ENCODE assay signal across 12 cellular contexts in the genomic region with DNA sequence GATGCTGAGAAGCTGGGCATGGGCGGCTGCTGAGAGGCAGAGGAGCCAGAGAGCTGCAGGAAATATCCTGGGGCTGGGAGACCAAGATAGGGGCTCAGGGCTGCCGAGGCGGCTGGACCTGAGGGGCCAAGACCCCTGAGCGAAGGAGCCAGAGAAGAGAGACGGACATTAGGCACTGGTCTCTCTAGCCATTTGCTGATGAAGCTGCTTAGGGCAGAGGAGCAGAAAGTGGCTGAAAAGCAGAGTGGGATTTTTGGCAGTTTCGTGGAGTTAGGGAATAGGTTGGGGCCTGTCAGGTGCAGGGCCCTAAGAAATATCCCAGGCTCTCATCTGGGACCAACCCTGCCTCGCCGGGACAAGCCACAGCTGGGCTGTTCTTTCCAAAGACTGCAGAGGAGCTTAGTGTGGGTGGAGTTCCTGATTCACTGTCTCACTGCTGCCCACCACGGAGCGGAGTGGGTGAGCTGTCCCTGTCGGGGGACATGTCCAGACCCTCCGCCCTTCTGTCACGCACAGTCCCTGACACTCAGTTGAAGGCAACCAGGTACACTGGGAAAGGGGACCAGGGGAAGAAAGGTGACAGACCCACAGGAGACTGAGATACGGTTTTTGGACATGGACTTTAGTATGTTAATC. TPM values are rescaled to one million over a fixed set of nuclear protein-coding genes. Genes with fewer than 3 reads are reported as not detected.
DNase-seq lines count a peak whose midpoint lies in the region; ATAC-seq and TF ChIP-seq lines count a peak whose summit lies in the region.
"Had no signal": no experiment of that assay in that cellular context is flagged by ENCODE, and none has a peak within 500 bp of the region (broad histone marks: within the 10 kb centered on the region; RNA-seq: fewer than 3 reads in every experiment).

No MANE protein-coding gene starts in this region.

- no peak for TF ChIP-seq CTCF in WTC11 (IDR thresholded peaks at IDR 0.05)

- peaks cover 14% of the 10 kb centered on the region for H3K36me3 Mint-ChIP-seq in activated T-cell treated with anti-CD3 and anti-CD28 coated beads, Interleukin-2, amount 50 U/mL, for 24 hours (ENCODE audit: low read depth)
- peaks cover 4% of the 10 kb centered on the region for H3K36me3 Mint-ChIP-seq in activated T-cell treated with anti-CD3 and anti-CD28 coated beads, Interleukin-2, amount 50 U/mL, for 4 hours (ENCODE audit: insufficient read depth)
- H3K36me3 Mint-ChIP-seq in WTC11, result peaks cover 6% of the 10 kb centered on the region

- no peaks in the 10 kb centered on the region for H3K27me3 Mint-ChIP-seq in activated T-cell treated with anti-CD3 and anti-CD28 coated beads, Interleukin-2, amount 50 U/mL, for 24 hours
- no peaks in the 10 kb centered on the region for H3K27me3 Mint-ChIP-seq in activated T-cell treated with anti-CD3 and anti-CD28 coated beads, Interleukin-2, amount 50 U/mL, for 4 hours (ENCODE audit: low read depth)
- no peaks in the 10 kb centered on the region for H3K27me3 Mint-ChIP-seq in WTC11 (ENCODE audit: low read depth)
- H3K27me3 Mint-ChIP-seq: stimulated activated naive B cell treated with anti-CD40 and anti-IgM and Interleukin-4, amounts not matched to agents 10 μg/mL and 1 μg/mL and 100 μg/mL, for 72 hours had no signal

- CTCF ChIA-PET in WTC11 (lab: Charles Lee), result interaction anchor here (1.2 to 1.8 kb wide), 5 partner anchors 9 to 31 kb away, joined by 4 to 7 read pairs (median 5); no protein-coding TSS in a partner anchor

- ATAC-seq in activated T-cell treated with anti-CD3 and anti-CD28 coated beads, Interleukin-2, amount 50 U/mL, for 4 hours, result no peak
- no peak for ATAC-seq in WTC11
- no peak for ATAC-seq in HG03159 (IDR thresholded peaks at IDR 0.05; ENCODE audit: unreplicated experiment)
- ATAC-seq: stimulated activated naive B cell treated with anti-CD40 and anti-IgM and Interleukin-4, amounts not matched to agents 10 μg/mL and 1 μg/mL and 100 μg/mL, for 72 hours had no signal

- H3K4me3 Mint-ChIP-seq in activated T-cell treated with anti-CD3 and anti-CD28 coated beads, Interleukin-2, amount 50 U/mL, for 24 hours, result no peak overlapping the region
- H3K4me3 Mint-ChIP-seq in activated T-cell treated with anti-CD3 and anti-CD28 coated beads, Interleukin-2, amount 50 U/mL, for 4 hours, result no peak overlapping the region
- no peak overlapping the region for H3K4me3 Mint-ChIP-seq in WTC11
- H3K4me3 Mint-ChIP-seq: activated naive CD4-positive, alpha-beta T cell treated with anti-CD3 and anti-CD28 coated beads for 36 hours; stimulated activated naive B cell treated with anti-CD40 and anti-IgM and Interleukin-4, amounts not matched to agents 10 μg/mL and 1 μg/mL and 100 μg/mL, for 72 hours had no signal

- peaks cover 8% of the 10 kb centered on the region for H3K4me1 Mint-ChIP-seq in activated T-cell treated with anti-CD3 and anti-CD28 coated beads, Interleukin-2, amount 50 U/mL, for 24 hours (ENCODE audit: low read depth)
- peaks cover 5% of the 10 kb centered on the region for H3K4me1 Mint-ChIP-seq in activated T-cell treated with anti-CD3 and anti-CD28 coated beads, Interleukin-2, amount 50 U/mL, for 4 hours (ENCODE audit: low read depth)
- peaks cover 61% of the 10 kb centered on the region for H3K4me1 Mint-ChIP-seq in WTC11

- POLR2A ChIA-PET in WTC11 (lab: Charles Lee), result no interaction called here

- peak; percentile 20 for DNase-seq in activated T-cell treated with anti-CD3 and anti-CD28 coated beads, Interleukin-2, amount 50 U/mL, for 24 hours
- no peak for DNase-seq in activated T-cell treated with anti-CD3 and anti-CD28 coated beads, Interleukin-2, amount 50 U/mL, for 4 hours
- DNase-seq in WTC11 (ENCODE audit: low spot score) (no peak), iPS-NIHi7 (ENCODE audit: extremely low spot score) (peak; percentile 7), HK-2 (ENCODE audit: unreplicated experiment) (no peak)
- peak; percentile 12 for DNase-seq in stimulated activated CD8-positive, alpha-beta memory T cell treated with anti-CD3 and anti-CD28 coated beads, Interleukin-4, amount 100 ng/mL, for 48 hours
- DNase-seq in stimulated activated CD4-positive, alpha-beta T cell treated with anti-CD3 and anti-CD28 coated beads, Interleukin-4, amount 100 ng/mL, for 24 hours, result no peak
- DNase-seq: activated naive CD4-positive, alpha-beta T cell treated with anti-CD3 and anti-CD28 coated beads for 36 hours; kidney glomerular epithelial cell; NCI-H510A; stimulated activated naive B cell treated with anti-CD40 and anti-IgM and Interleukin-4, amounts not matched to agents 10 μg/mL and 1 μg/mL and 100 μg/mL, for 72 hours had no signal

- no peaks in the 10 kb centered on the region for H3K9me3 Mint-ChIP-seq in activated T-cell treated with anti-CD3 and anti-CD28 coated beads, Interleukin-2, amount 50 U/mL, for 24 hours
- no peaks in the 10 kb centered on the region for H3K9me3 Mint-ChIP-seq in activated T-cell treated with anti-CD3 and anti-CD28 coated beads, Interleukin-2, amount 50 U/mL, for 4 hours
- H3K9me3 Mint-ChIP-seq in WTC11, result peaks cover 6% of the 10 kb centered on the region
- H3K9me3 Mint-ChIP-seq: activated naive CD4-positive, alpha-beta T cell treated with anti-CD3 and anti-CD28 coated beads for 36 hours had no signal

- H3K27ac Mint-ChIP-seq in activated T-cell treated with anti-CD3 and anti-CD28 coated beads, Interleukin-2, amount 50 U/mL, for 24 hours, result no peak overlapping the region
- peak overlapping the region; percentile 63; the same call in 1 of the 2 replicates for H3K27ac Mint-ChIP-seq in WTC11
- H3K27ac Mint-ChIP-seq: activated naive CD4-positive, alpha-beta T cell treated with anti-CD3 and anti-CD28 coated beads for 36 hours had no signal

TF ChIP-seq in WTC11, 78 proteins besides CTCF, POLR2A, EP300 and RAD21:
- no peak for TF ChIP-seq SMAD4 (CRISPR knock-in tag; IDR thresholded peaks at IDR 0.05)
- no peak for TF ChIP-seq CREM (CRISPR knock-in tag; IDR thresholded peaks at IDR 0.05)
- TF ChIP-seq ZNF138 (CRISPR knock-in tag; conservative IDR thresholded peaks at IDR 0.05), result no peak
- no peak for TF ChIP-seq ETV6 (CRISPR knock-in tag; IDR thresholded peaks at IDR 0.05)
- no peak for TF ChIP-seq AR (CRISPR knock-in tag; IDR thresholded peaks at IDR 0.05)
- TF ChIP-seq CBFB (CRISPR knock-in tag; IDR thresholded peaks at IDR 0.05; ENCODE audit: low read depth), result no peak
- TF ChIP-seq OVOL2 (CRISPR knock-in tag; IDR thresholded peaks at IDR 0.05; ENCODE audit: borderline replicate concordance), result no peak
- no peak for TF ChIP-seq NFE2L1 (CRISPR knock-in tag; IDR thresholded peaks at IDR 0.05)

RNA-seq across cellular contexts. Expression of gene DNASE1, which starts 11.3 kb away (rescaled TPM):
- 1 to 10 TPM; 3.7 to 4.2 (median 3.9) TPM for total RNA-seq in activated T-cell treated with anti-CD3 and anti-CD28 coated beads, Interleukin-2, amount 50 U/mL, for 4 hours
- total RNA-seq in WTC11 (2021), result 13.5 to 15.7 TPM (median 13.9 TPM) in 3 replicates

RNA-seq across cellular contexts. Expression of gene SLX4, which starts 31.8 kb away (rescaled TPM):
- 1 to 10 TPM; 7.6 to 9.1 (median 8.6) TPM for total RNA-seq in activated T-cell treated with anti-CD3 and anti-CD28 coated beads, Interleukin-2, amount 50 U/mL, for 4 hours
- 16.3 to 18.0 TPM (median 16.7 TPM) in 3 replicates for total RNA-seq in WTC11 (2021)

Comparison
In these comparisons a context has a peak if more than half of its experiments do, and no peak if none do; other contexts are left out.
1. DNase-seq: peak in activated T-cell treated with anti-CD3 and anti-CD28 coated beads, Interleukin-2, amount 50 U/mL, for 24 hours (single experiment), iPS-NIHi7 (single experiment) and stimulated activated CD8-positive, alpha-beta memory T cell treated with anti-CD3 and anti-CD28 coated beads, Interleukin-4, amount 100 ng/mL, for 48 hours (single experiment); none in activated T-cell treated with anti-CD3 and anti-CD28 coated beads, Interleukin-2, amount 50 U/mL, for 4 hours (single experiment), WTC11 (single experiment), stimulated activated CD4-positive, alpha-beta T cell treated with anti-CD3 and anti-CD28 coated beads, Interleukin-4, amount 100 ng/mL, for 24 hours (single experiment) and HK-2 (single experiment).